Comparison of ENCODE assay signal across 1 cellular context in genomic region chr4:184733654-184734524, GRCh38.
A peak's percentile ranks its signal among the peaks of the same experiment; 100 is the strongest.
TF ChIP-seq lines count a peak whose summit lies in the region.

Gene CENPU (minus strand): TSS chr4:184734096. CDS start chr4:184734062, 34 bp downstream.

TF ChIP-seq in HepG2, 621 proteins besides CTCF, POLR2A, EP300 and RAD21 (continued from another document and continues in another):
- TF ChIP-seq MXD3 (CRISPR knock-in tag; IDR thresholded peaks at IDR 0.05), result peak; percentile 98
- TF ChIP-seq MAFK (conservative IDR thresholded peaks at IDR 0.05 in 1 of 2, IDR thresholded peaks at IDR 0.05 in 1 of 2; ENCODE audit: low read length in 2 of 2), result no peak
- TF ChIP-seq SNAPC5 (CRISPR knock-in tag; IDR thresholded peaks at IDR 0.05; ENCODE audit: borderline replicate concordance), result no peak; the same call in none of the 2 replicates
- peak; percentile 92 for TF ChIP-seq MYPOP (CRISPR knock-in tag; IDR thresholded peaks at IDR 0.05)
- peak; percentile 60 for TF ChIP-seq ZBTB2 (CRISPR knock-in tag; IDR thresholded peaks at IDR 0.05; ENCODE audit: low read depth)
- TF ChIP-seq ZBTB37 (CRISPR knock-in tag; IDR thresholded peaks at IDR 0.05), result peak; percentile 97
- TF ChIP-seq TAF15 (IDR thresholded peaks at IDR 0.05; ENCODE audit: low read depth, low read length, poor library complexity, severe bottlenecking), result no peak
- TF ChIP-seq TEAD2 (CRISPR knock-in tag; IDR thresholded peaks at IDR 0.05), result no peak
- TF ChIP-seq ZSCAN20 (CRISPR knock-in tag; IDR thresholded peaks at IDR 0.05; ENCODE audit: borderline replicate concordance), result peak; percentile 90; the same call in 1 of the 2 replicates
- peak; percentile 60 for TF ChIP-seq BHLHE40 (IDR thresholded peaks at IDR 0.05; ENCODE audit: low read length)
- TF ChIP-seq GMEB1 (CRISPR knock-in tag; IDR thresholded peaks at IDR 0.05; ENCODE audit: borderline replicate concordance), result peak; percentile 90
- peak; percentile 98 for TF ChIP-seq SPEN (CRISPR knock-in tag; IDR thresholded peaks at IDR 0.05; ENCODE audit: low read depth)
- TF ChIP-seq DRAP1 (CRISPR knock-in tag; IDR thresholded peaks at IDR 0.05), result peak; percentile 85
- peak; percentile 88 for TF ChIP-seq SOX5 (CRISPR knock-in tag; IDR thresholded peaks at IDR 0.05; ENCODE audit: borderline replicate concordance)
- peak; percentile 94 for TF ChIP-seq ZKSCAN8 (CRISPR knock-in tag; IDR thresholded peaks at IDR 0.05; ENCODE audit: borderline replicate concordance)
- TF ChIP-seq ZNF530 (CRISPR knock-in tag; IDR thresholded peaks at IDR 0.05; ENCODE audit: low read depth), result no peak
- peak; percentile 81 for TF ChIP-seq RBFOX2 (IDR thresholded peaks at IDR 0.05; ENCODE audit: low read depth, low read length)
- peak; percentile 72 for TF ChIP-seq PHF8 (CRISPR knock-in tag; IDR thresholded peaks at IDR 0.05)
- peak; percentile 59; the same call in 1 of the 2 replicates for TF ChIP-seq JUND (CRISPR knock-in tag; IDR thresholded peaks at IDR 0.05)
- peak; percentile 91 for TF ChIP-seq ZNF414 (CRISPR knock-in tag; IDR thresholded peaks at IDR 0.05)
- peak; percentile 69; the same call in 1 of the 2 replicates for TF ChIP-seq ZNF746 (CRISPR knock-in tag; IDR thresholded peaks at IDR 0.05)
- peak; percentile 83; the same call in 1 of the 2 replicates for TF ChIP-seq ARHGAP35 (CRISPR knock-in tag; IDR thresholded peaks at IDR 0.05; ENCODE audit: borderline replicate concordance)
- TF ChIP-seq DMAP1 (CRISPR knock-in tag; IDR thresholded peaks at IDR 0.05), result peak; percentile 96
- peak; percentile 93 for TF ChIP-seq SIN3B (IDR thresholded peaks at IDR 0.05; ENCODE audit: low read length)
- TF ChIP-seq KLF16 (CRISPR knock-in tag; IDR thresholded peaks at IDR 0.05), result peak; percentile 45 to 96; a peak in 2 of 4 replicates
- TF ChIP-seq ZFP41 (CRISPR knock-in tag; IDR thresholded peaks at IDR 0.05; ENCODE audit: borderline replicate concordance), result peak; percentile 94; the same call in 1 of the 2 replicates
- peak; percentile 90 for TF ChIP-seq CBFB (CRISPR knock-in tag; IDR thresholded peaks at IDR 0.05)
- peak; percentile 94 for TF ChIP-seq ZNF138 (CRISPR knock-in tag; IDR thresholded peaks at IDR 0.05; ENCODE audit: low read depth)
- peak; percentile 72; the same call in 1 of the 2 replicates for TF ChIP-seq HIC2 (CRISPR knock-in tag; IDR thresholded peaks at IDR 0.05; ENCODE audit: low read depth)
- peak; percentile 87 for TF ChIP-seq NFYB (CRISPR knock-in tag; IDR thresholded peaks at IDR 0.05)
- TF ChIP-seq MAFF (IDR thresholded peaks at IDR 0.05; ENCODE audit: low read depth, low read length), result no peak
- TF ChIP-seq REST (IDR thresholded peaks at IDR 0.05; ENCODE audit: borderline replicate concordance in 1 of 2, low read depth in 1 of 2, low read length in 2 of 2), result no peak
- TF ChIP-seq ATAD3A (CRISPR knock-in tag; IDR thresholded peaks at IDR 0.05), result no peak
- TF ChIP-seq YEATS2 (CRISPR knock-in tag; IDR thresholded peaks at IDR 0.05; ENCODE audit: borderline replicate concordance), result peak; percentile 96
- TF ChIP-seq ZNF614 (CRISPR knock-in tag; IDR thresholded peaks at IDR 0.05; ENCODE audit: borderline replicate concordance), result peak; percentile 98
- peak; percentile 82; the same call in 1 of the 2 replicates for TF ChIP-seq KDM3A (CRISPR knock-in tag; IDR thresholded peaks at IDR 0.05; ENCODE audit: low read depth)
- no peak for TF ChIP-seq ZUFSP (CRISPR knock-in tag; IDR thresholded peaks at IDR 0.05; ENCODE audit: borderline replicate concordance)
- peak; percentile 99 for TF ChIP-seq SMYD3 (CRISPR knock-in tag; IDR thresholded peaks at IDR 0.05)
- TF ChIP-seq SNAPC2 (CRISPR knock-in tag; IDR thresholded peaks at IDR 0.05), result peak; percentile 80
- peak; percentile 89; the same call in 1 of the 2 replicates for TF ChIP-seq ZNF34 (CRISPR knock-in tag; IDR thresholded peaks at IDR 0.05; ENCODE audit: borderline replicate concordance)
- TF ChIP-seq FOXO4 (CRISPR knock-in tag; conservative IDR thresholded peaks at IDR 0.05), result no peak
- no peak for TF ChIP-seq ARNT (IDR thresholded peaks at IDR 0.05)
- 0 out of 2 replicates have a peak, but pooled peaks have one; percentile 29 for TF ChIP-seq ZNF546 (CRISPR knock-in tag; conservative IDR thresholded peaks at IDR 0.05)
- peak; percentile 13; the same call in 1 of the 2 replicates for TF ChIP-seq HNF4A (CRISPR knock-in tag; IDR thresholded peaks at IDR 0.05)
- TF ChIP-seq ZNF232 (CRISPR knock-in tag; IDR thresholded peaks at IDR 0.05; ENCODE audit: borderline replicate concordance), result peak; percentile 97
- TF ChIP-seq NR2C2 (CRISPR knock-in tag; IDR thresholded peaks at IDR 0.05; ENCODE audit: borderline replicate concordance), result peak; percentile 72
- peak; percentile 69; the same call in 1 of the 2 replicates for TF ChIP-seq ZKSCAN5 (CRISPR knock-in tag; IDR thresholded peaks at IDR 0.05)
- peak; percentile 81; the same call in 1 of the 2 replicates for TF ChIP-seq SMAD3 (CRISPR knock-in tag; IDR thresholded peaks at IDR 0.05)
- peak; percentile 93; the same call in 1 of the 2 replicates for TF ChIP-seq ZFP1 (CRISPR knock-in tag; IDR thresholded peaks at IDR 0.05)
- TF ChIP-seq RFX5 (IDR thresholded peaks at IDR 0.05; ENCODE audit: low read depth, low read length), result peak; percentile 79
- peak; percentile 93 for TF ChIP-seq ZNF781 (CRISPR knock-in tag; IDR thresholded peaks at IDR 0.05; ENCODE audit: borderline replicate concordance, not compliant biosample characterization)
- peak; percentile 85 for TF ChIP-seq CREB1 (IDR thresholded peaks at IDR 0.05)
- TF ChIP-seq CREB1 (CRISPR knock-in tag; IDR thresholded peaks at IDR 0.05), result peak; percentile 83
